ENCODE assay signal across 12 cellular contexts in genomic region chr7:25029075-25029474, GRCh38. TPM values are rescaled to one million over a fixed set of nuclear protein-coding genes. Genes with fewer than 3 reads are reported as not detected.
A peak's percentile ranks its signal among the peaks of the same experiment; 100 is the strongest.
DNase-seq lines count a peak whose midpoint lies in the region; ATAC-seq and TF ChIP-seq lines count a peak whose summit lies in the region.
"Had no signal": no experiment of that assay in that cellular context is flagged by ENCODE, and none has a peak within 500 bp of the region (broad histone marks: within the 10 kb centered on the region; RNA-seq: fewer than 3 reads in every experiment).

No MANE protein-coding gene starts in this region.

- H3K4me1 Mint-ChIP-seq in MCF 10A (ENCODE audit: insufficient read depth, unreplicated experiment) = peaks cover 28% of the 10 kb centered on the region

- ATAC-seq in heart left ventricle (peak; percentile 20 to 49 (median 34)), HG02970 (IDR thresholded peaks at IDR 0.05; ENCODE audit: low FRiP score, unreplicated experiment) (no peak), GM18873 (IDR thresholded peaks at IDR 0.05; ENCODE audit: low FRiP score, unreplicated experiment) (no peak)

- no peak overlapping the region for H3K4me3 Mint-ChIP-seq in MCF 10A (ENCODE audit: unreplicated experiment)
- H3K4me3 Mint-ChIP-seq: activated B cell treated with CpG ODN at 0.5 μM for 24 hours had no signal

- intact Hi-C loops in MCF 10A (cut with micrococcal nuclease) = no loop called here
- intact Hi-C loops in breast epithelium (cut with DNase I; ENCODE audit: low total_unique reads) = no loop called here
- intact Hi-C loops in heart left ventricle (cut with DNase I) = no loop called here

- no peaks in the 10 kb centered on the region for H3K27me3 Mint-ChIP-seq in MCF 10A (ENCODE audit: insufficient read depth, unreplicated experiment)

- peak overlapping the region; percentile 89 for H3K27ac Mint-ChIP-seq in MCF 10A (ENCODE audit: low read depth, unreplicated experiment)
- H3K27ac Mint-ChIP-seq: activated B cell treated with CpG ODN at 0.5 μM for 24 hours had no signal

- H3K27ac ChIP-seq in breast epithelium = no peak overlapping the region
- H3K27ac ChIP-seq in heart left ventricle = peak overlapping the region in 6 of 12 donors; percentile 19 to 69 (median 37)
- H3K27ac ChIP-seq in thymus (ENCODE audit: low read depth) = peak overlapping the region; percentile 62

- DNase-seq in MCF 10A (ENCODE audit: unreplicated experiment) (no peak), breast epithelium (ENCODE audit: low spot score in 2 of 2) (no peak), heart left ventricle (no peak), mucosa of gallbladder (ENCODE audit: low spot score) (no peak)
- DNase-seq in activated CD4-positive, alpha-beta T cell treated with anti-CD3 and anti-CD28 coated beads, Interleukin-2, amount 50 U/mL, for 1 hour = peak; percentile 6
- DNase-seq: activated B cell treated with CpG ODN at 0.5 μM for 24 hours, amniotic stem cell, NCI-H187 treated with DMSO at 0.1 percent for 48 hours, RPMI8226 had no signal

- no peaks in the 10 kb centered on the region for H3K9me3 Mint-ChIP-seq in MCF 10A (ENCODE audit: unreplicated experiment)
- H3K9me3 Mint-ChIP-seq: activated B cell treated with CpG ODN at 0.5 μM for 24 hours had no signal

- H3K9me3 ChIP-seq in breast epithelium (no peaks in the 10 kb centered on the region), heart left ventricle (peaks cover 0 to 8% (median 0%) of the 10 kb centered on the region in 12 donors), thymus (ENCODE audit: control insufficient read depth) (no peaks in the 10 kb centered on the region)

- no peaks in the 10 kb centered on the region for H3K27me3 ChIP-seq in breast epithelium
- no peaks in the 10 kb centered on the region for H3K27me3 ChIP-seq in heart left ventricle
- no peaks in the 10 kb centered on the region for H3K27me3 ChIP-seq in thymus (ENCODE audit: control insufficient read depth, insufficient read depth)

- no TSS peak for BruUV-seq in MCF 10A (replicated peaks; lab: Mats Ljungman, UMichigan)

- TF ChIP-seq CTCF in MCF 10A (IDR thresholded peaks at IDR 0.05; ENCODE audit: unreplicated experiment) = no peak
- TF ChIP-seq CTCF in breast epithelium (IDR thresholded peaks at IDR 0.05) = no peak
- TF ChIP-seq CTCF in heart left ventricle (IDR thresholded peaks at IDR 0.05) = no peak

- H3K4me1 ChIP-seq in breast epithelium (no peaks in the 10 kb centered on the region), heart left ventricle (peaks cover 0 to 30% (median 2%) of the 10 kb centered on the region in 12 donors), thymus (ENCODE audit: control insufficient read depth, insufficient read depth, low read length) (peaks cover 7% of the 10 kb centered on the region)

- H3K36me3 ChIP-seq in breast epithelium (no peaks in the 10 kb centered on the region), heart left ventricle (no peaks in the 10 kb centered on the region), thymus (ENCODE audit: control insufficient read depth, insufficient read depth) (no peaks in the 10 kb centered on the region)

- POLR2A ChIA-PET in MCF 10A (lab: Yijun Ruan, JAX) = interaction anchor here (0.7 to 4.5 kb wide), 5 partner anchors 9 to 118 kb away, joined by 4 to 39 read pairs (median 9); partner anchors contain the start of gene OSBPL3

- peaks cover 7% of the 10 kb centered on the region for H3K36me3 Mint-ChIP-seq in MCF 10A (ENCODE audit: insufficient read depth, unreplicated experiment)

- CTCF ChIA-PET in MCF 10A (lab: Yijun Ruan, JAX) = interaction anchor here (0.5 to 2.3 kb wide), 9 partner anchors 48 to 773 kb away, joined by 3 to 10 read pairs (median 4); no protein-coding TSS in a partner anchor

- no peak for TF ChIP-seq POLR2A in breast epithelium (IDR thresholded peaks at IDR 0.05)
- no peak for TF ChIP-seq POLR2A in heart left ventricle (IDR thresholded peaks at IDR 0.05)

- WGBS in heart left ventricle, 4 donors = 80 to 95% (median 84%) methylated on average over 1 of the region's 1 CpG
- 100% methylated on average over 1 of the region's 1 CpG for WGBS in thymus

- H3K4me3 ChIP-seq in breast epithelium (no peak overlapping the region), heart left ventricle (no peak overlapping the region), thymus (ENCODE audit: low read length) (no peak overlapping the region)

RNA-seq across cellular contexts. Expression of gene OSBPL3, which starts 49.1 kb away (rescaled TPM):
- total RNA-seq in MCF 10A (2022) (33.8 and 35.7 TPM in 2 replicates), breast epithelium (10 to 100 TPM in 1 of 3 donors, 1 to 10 TPM in 2; 6.4 to 20.5 (median 8.5) TPM), heart left ventricle (10 to 100 TPM in 1 of 9 donors, 1 to 10 TPM in 8; 1.9 to 14.3 (median 5.0) TPM), mucosa of gallbladder (20.5 TPM)
- polyA plus RNA-seq in heart left ventricle (1 to 10 TPM; 1.5 to 2.2 TPM), thymus (23.3 TPM)

Comparison
In these comparisons a context has a peak if more than half of its experiments do, and no peak if none do; other contexts are left out.
1. ATAC-seq: peak in heart left ventricle (4 of 4); none in HG02970 (single experiment) and GM18873 (single experiment).